ENCODE assay signal across 21 cellular contexts in genomic region chr10:75105576-75106197, GRCh38. TPM values are rescaled to one million over a fixed set of nuclear protein-coding genes. Genes with fewer than 3 reads are reported as not detected.
DNase-seq lines count a peak whose midpoint lies in the region; ATAC-seq, FAIRE-seq and TF ChIP-seq lines count a peak whose summit lies in the region.
"Had no signal": no experiment of that assay in that cellular context is flagged by ENCODE, and none has a peak within 500 bp of the region (broad histone marks: within the 10 kb centered on the region; RNA-seq: fewer than 3 reads in every experiment).

No MANE protein-coding gene starts in this region.

- H3K27ac ChIP-seq in HUES6 (ENCODE audit: low read depth, low read length) (peak overlapping the region; percentile 47; the same call in 1 of the 2 replicates), K562 (ENCODE audit: extremely low read depth, low read depth, low read length) (no peak overlapping the region), mesenchymal stem cell (ENCODE audit: low read length, poor library complexity, severe bottlenecking) (no peak overlapping the region), gastrocnemius medialis (peak overlapping the region; percentile 97 to 100 (median 98))
- H3K27ac ChIP-seq: Peyer's patch had no signal

- no peaks in the 10 kb centered on the region for H4K20me1 ChIP-seq in K562 (replicated peaks; ENCODE audit: control insufficient read depth, insufficient read depth, low read length)

- no peak overlapping the region for H2BK5ac ChIP-seq in mesenchymal stem cell (ENCODE audit: low read depth, low read length, poor library complexity, severe bottlenecking)

- H3K9ac ChIP-seq in HUES6 (ENCODE audit: low read length) (peak overlapping the region; percentile 46), K562 (ENCODE audit: insufficient read depth in 1 of 2, low read depth in 2 of 2, low read length in 2 of 2) (peak overlapping the region in 1 of 2 experiments; percentile 52; a peak in 2 of 4 replicates), mesenchymal stem cell (ENCODE audit: low read length) (no peak overlapping the region)

- H3K9me3 ChIP-seq in HUES6 (ENCODE audit: control insufficient read depth, insufficient read depth, low read depth, low read length) (no peaks in the 10 kb centered on the region), K562 (replicated peaks; ENCODE audit: control insufficient read depth, insufficient read depth, low read depth, low read length) (no peaks in the 10 kb centered on the region), mesenchymal stem cell (ENCODE audit: control insufficient read depth, low read length) (no peaks in the 10 kb centered on the region), gastrocnemius medialis (no peaks in the 10 kb centered on the region)
- H3K9me3 ChIP-seq: Peyer's patch had no signal

- H3K14ac ChIP-seq in mesenchymal stem cell (ENCODE audit: low read length in 2 of 2) = no peak overlapping the region

- H2AFZ ChIP-seq in K562 (ENCODE audit: low read depth, low read length) = no peak overlapping the region
- H2AFZ ChIP-seq in mesenchymal stem cell (ENCODE audit: low read depth, low read length) = no peak overlapping the region

- WGBS in K562 (ENCODE audit: insufficient coverage, low coverage, missing lambda C conversion rate) = 85% methylated on average over 16 of the region's 16 CpGs
- 94% methylated on average over 14 of the region's 16 CpGs for WGBS in mesenchymal stem cell

- H4K91ac ChIP-seq in mesenchymal stem cell (ENCODE audit: low read length) = peak overlapping the region; percentile 16

- H3K9me1 ChIP-seq in K562 (ENCODE audit: control insufficient read depth, insufficient read depth, low read length) = peaks cover 4% of the 10 kb centered on the region

- in situ Hi-C loops in K562 (cut with MboI) (no loop called here), gastrocnemius medialis (cut with MboI; ENCODE audit: low sequenced_read_pairs in 4 of 4) (loop anchor here in 1 of 4 donors (10.0 kb wide), 1 partner anchor 841 kb away; no protein-coding TSS in a partner anchor)

- H3K18ac ChIP-seq in mesenchymal stem cell (ENCODE audit: low read depth in 1 of 2, low read length in 2 of 2) = no peak overlapping the region

- TF ChIP-seq RAD21 in K562 (CRISPR knock-in tag; conservative IDR thresholded peaks at IDR 0.05 in 1 of 2, IDR thresholded peaks at IDR 0.05 in 1 of 2) = no peak

- H3K36me3 ChIP-seq in HUES6 (ENCODE audit: control insufficient read depth, insufficient read depth, low read length) = no peaks in the 10 kb centered on the region
- no peaks in the 10 kb centered on the region for H3K36me3 ChIP-seq in K562 (ENCODE audit: control insufficient read depth, insufficient read depth, low read length)
- H3K36me3 ChIP-seq in mesenchymal stem cell (ENCODE audit: control insufficient read depth in 1 of 2, insufficient read depth in 2 of 2, low read depth in 1 of 2, low read length in 2 of 2) = no peaks in the 10 kb centered on the region
- H3K36me3 ChIP-seq in gastrocnemius medialis = no peaks in the 10 kb centered on the region
- H3K36me3 ChIP-seq: Peyer's patch had no signal

- no peaks in the 10 kb centered on the region for H3K79me1 ChIP-seq in mesenchymal stem cell (replicated peaks; ENCODE audit: low read length, poor library complexity, severe bottlenecking)

- TF ChIP-seq CTCF in K562 (IDR thresholded peaks at IDR 0.05 in 2 of 3, conservative IDR thresholded peaks at IDR 0.05 in 1 of 3; ENCODE audit: insufficient read depth in 2 of 3, low read depth in 1 of 3, low read length in 3 of 3) = no peak
- no peak for TF ChIP-seq CTCF in gastrocnemius medialis (IDR thresholded peaks at IDR 0.05 in 4 of 5, conservative IDR thresholded peaks at IDR 0.05 in 1 of 5)

- CTCF ChIA-PET in K562 (lab: Yijun Ruan, JAX; ENCODE audit: low intra/inter-chr PET ratio) = interaction anchor here (0.6 kb wide), 1 partner anchor 92 kb away, joined by 3 read pairs; no protein-coding TSS in a partner anchor

- H3K4ac ChIP-seq in mesenchymal stem cell (ENCODE audit: low read depth in 1 of 2, low read length in 2 of 2) = no peak overlapping the region

- no peak overlapping the region for H4K8ac ChIP-seq in mesenchymal stem cell (ENCODE audit: low read length)

- ATAC-seq in K562 (no peak), gastrocnemius medialis (no peak), HG03520 (IDR thresholded peaks at IDR 0.05; ENCODE audit: unreplicated experiment) (no peak), GM21723 (IDR thresholded peaks at IDR 0.05; ENCODE audit: unreplicated experiment) (no peak), HG02571 (IDR thresholded peaks at IDR 0.05; ENCODE audit: unreplicated experiment) (no peak), HG02973 (IDR thresholded peaks at IDR 0.05; ENCODE audit: unreplicated experiment) (no peak)

- DNase-seq in K562 (ENCODE audit: extremely low read depth in 1 of 4, low spot score in 3 of 4) (no peak), mesenchymal stem cell (no peak), gastrocnemius medialis (no peak)
- DNase-seq: ACHN; CD4-positive, alpha-beta memory T cell; DND-41; GF-D8; Kasumi-1; NCI-H1105 treated with DMSO at 0.1 percent for 48 hours; NCI-H1930; NCI-H2171; NCI-H446 treated with DMSO at 0.1 percent for 48 hours; NCI-H774; SHP77 had no signal

- H2AK5ac ChIP-seq in mesenchymal stem cell (ENCODE audit: low read length, severe bottlenecking) = no peak overlapping the region

- TF ChIP-seq POLR2A in K562 (conservative IDR thresholded peaks at IDR 0.05) = no peak
- no peak for TF ChIP-seq POLR2A in gastrocnemius medialis (IDR thresholded peaks at IDR 0.05)

- POLR2A ChIA-PET in K562 (lab: Yijun Ruan, JAX) = interaction anchor here (0.5 to 1.6 kb wide), 3 partner anchors 10 to 105 kb away, joined by 3 to 4 read pairs (median 3); partner anchors contain the start of gene VDAC2

- H2BK15ac ChIP-seq in mesenchymal stem cell (ENCODE audit: low read depth, poor library complexity, severe bottlenecking) = no peak overlapping the region

- no TSS peak for BruUV-seq in K562 (replicated peaks; lab: Mats Ljungman, UMichigan)

- H3K4me2 ChIP-seq in K562 (ENCODE audit: insufficient read depth, low read length) (no peak overlapping the region), mesenchymal stem cell (ENCODE audit: low read length, poor library complexity, severe bottlenecking) (no peak overlapping the region)

- peaks cover 23% of the 10 kb centered on the region; the same call in 2 of the 3 replicates for H3K79me2 ChIP-seq in K562 (ENCODE audit: control insufficient read depth, insufficient read depth, low read length)

- no peak overlapping the region for H2BK120ac ChIP-seq in mesenchymal stem cell (ENCODE audit: low read depth, low read length)

- no peak overlapping the region for H3K23ac ChIP-seq in mesenchymal stem cell (ENCODE audit: low read length in 2 of 2)

- no peaks in the 10 kb centered on the region for H3K27me3 ChIP-seq in HUES6 (ENCODE audit: control insufficient read depth, insufficient read depth, low read length)
- no peaks in the 10 kb centered on the region for H3K27me3 ChIP-seq in K562 (ENCODE audit: control insufficient read depth in 2 of 2, insufficient read depth in 2 of 2, low read length in 2 of 2)
- peaks cover 0 to 4% of the 10 kb centered on the region in 2 experiments for H3K27me3 ChIP-seq in mesenchymal stem cell (ENCODE audit: control insufficient read depth in 1 of 2, insufficient read depth in 1 of 2, low read length in 2 of 2)
- no peaks in the 10 kb centered on the region for H3K27me3 ChIP-seq in gastrocnemius medialis
- H3K27me3 ChIP-seq: Peyer's patch had no signal

- no peak overlapping the region for H3K4me3 ChIP-seq in HUES6 (ENCODE audit: low read depth, low read length)
- no peak overlapping the region for H3K4me3 ChIP-seq in K562
- H3K4me3 ChIP-seq in mesenchymal stem cell (ENCODE audit: insufficient read depth in 1 of 2, low read depth in 1 of 2, low read length in 2 of 2) = no peak overlapping the region
- H3K4me3 ChIP-seq in gastrocnemius medialis = no peak overlapping the region
- H3K4me3 ChIP-seq: Peyer's patch had no signal

- intact Hi-C loops in K562 (cut with micrococcal nuclease) = loop anchor here (5.0 to 10.0 kb wide), 2 partner anchors 278 to 371 kb away; partner anchors contain the start of gene KAT6B
- intact Hi-C loops in gastrocnemius medialis (cut with DNase I; ENCODE audit: low total_unique reads) = loop anchor here (10.0 kb wide), 1 partner anchor 951 kb away; the partner anchor contains the start of genes ADK and AP3M1

- FAIRE-seq in K562 (lab: Jason Lieb, UNC) = no peak
- FAIRE-seq: GM19239 had no signal

- H3K4me1 ChIP-seq in HUES6 (ENCODE audit: control insufficient read depth, insufficient read depth, low read length) = peaks cover 39% of the 10 kb centered on the region
- H3K4me1 ChIP-seq in K562 (replicated peaks in 1 of 2; ENCODE audit: control insufficient read depth in 2 of 2, insufficient read depth in 2 of 2, low read length in 2 of 2) = peaks cover 59 to 68% of the 10 kb centered on the region in 2 experiments
- peaks cover 4% of the 10 kb centered on the region for H3K4me1 ChIP-seq in mesenchymal stem cell (ENCODE audit: control insufficient read depth, insufficient read depth, low read depth, low read length)
- peaks cover 80 to 84% of the 10 kb centered on the region in 2 donors for H3K4me1 ChIP-seq in gastrocnemius medialis
- H3K4me1 ChIP-seq: Peyer's patch had no signal

- TF ChIP-seq EP300 in K562 (IDR thresholded peaks at IDR 0.05; ENCODE audit: low read length) = no peak

- no peak overlapping the region for H2BK12ac ChIP-seq in mesenchymal stem cell (ENCODE audit: low read length in 2 of 2)

TF ChIP-seq in K562, 482 proteins besides CTCF, POLR2A, EP300 and RAD21 (continues in another document):
- no peak for TF ChIP-seq BACH1 (tag; IDR thresholded peaks at IDR 0.05)

RNA-seq across cellular contexts. Expression of gene SAMD8, which starts 5.8 kb away (rescaled TPM):
- total RNA-seq in K562 (2011; cell fraction: chromatin; rRNA removed; ENCODE audit: low replicate concordance) = 32.4 and 44.3 TPM in 2 replicates
- total RNA-seq in K562 (2011; cell fraction: nucleolus; rRNA removed) = 9.3 and 10.0 TPM in 2 replicates
- total RNA-seq in K562 (2011; cell fraction: nucleoplasm; rRNA removed) = 15.6 and 26.2 TPM in 2 replicates
- 4.6 and 6.2 TPM in 2 replicates for total RNA-seq in K562 (2014; rRNA removed)
- 8.8 and 10.5 TPM in 2 replicates for total RNA-seq in K562 (2014; rRNA removed; fragmentation: Illumina TruSeq; extraction: Trizol)
- 7.9 and 8.2 TPM in 2 replicates for total RNA-seq in K562 (2015; rRNA removed; fragmentation: Illumina TruSeq; extraction: Trizol)
- total RNA-seq in K562 (2021) = 7.2 and 7.6 TPM in 2 replicates
- polyA plus RNA-seq in K562 (2011; rRNA removed) = 16.1 and 16.7 TPM in 2 replicates
- polyA plus RNA-seq in K562 (2011; cell fraction: cytosol; rRNA removed) = 7.1 and 15.1 TPM in 2 replicates
- 5.7 and 7.9 TPM in 2 replicates for polyA plus RNA-seq in K562 (2011; cell fraction: nucleus; rRNA removed)
- 3.2 and 5.0 TPM in 2 replicates for polyA plus RNA-seq in K562 (2012)
- 5.4 and 6.2 TPM in 2 replicates for polyA plus RNA-seq in K562 (2014; fragmentation: Illumina TruSeq; extraction: Trizol)
- polyA plus RNA-seq in K562 (2014; fragmentation: Nextera tagmentation; extraction: Ambion mirVana) = 1 to 10 TPM; 2.7 to 2.8 TPM
- polyA plus RNA-seq in K562 (2014; rRNA removed) = 5.5 and 5.7 TPM in 2 replicates
- polyA minus RNA-seq in K562 (2011; rRNA and poly(A)+ RNA removed) = 28.0 and 29.4 TPM in 2 replicates
- 6.9 and 9.4 TPM in 2 replicates for polyA minus RNA-seq in K562 (2011; cell fraction: cytosol; rRNA and poly(A)+ RNA removed)
- polyA minus RNA-seq in K562 (2011; cell fraction: nucleus; rRNA and poly(A)+ RNA removed) = 3.5 and 9.0 TPM in 2 replicates
- 12.8 TPM for polyA plus RNA-seq in mesenchymal stem cell (2013, experiment 1 of 2)
- 13.2 TPM for polyA plus RNA-seq in mesenchymal stem cell (2013, experiment 2 of 2)
- 100 to 1,000 TPM in 1 of 4 donors, 10 to 100 TPM in 3; 46.2 to 125 (median 68.9) TPM for total RNA-seq in gastrocnemius medialis

Comparison
In these comparisons a context has a peak if more than half of its experiments do, and no peak if none do; other contexts are left out.
1. H3K27ac ChIP-seq: peak in HUES6 (single experiment) and gastrocnemius medialis (4 of 4); none in K562 (single experiment) and mesenchymal stem cell (single experiment).